ENCODE assay signal across 14 cellular contexts in genomic region chr6:24777227-24777626, GRCh38. TPM values are rescaled to one million over a fixed set of nuclear protein-coding genes. Genes with fewer than 3 reads are reported as not detected.
DNase-seq lines count a peak whose midpoint lies in the region; ATAC-seq and TF ChIP-seq lines count a peak whose summit lies in the region.
"Had no signal": no experiment of that assay in that cellular context is flagged by ENCODE, and none has a peak within 500 bp of the region (broad histone marks: within the 10 kb centered on the region; RNA-seq: fewer than 3 reads in every experiment).

No MANE protein-coding gene starts in this region.

- no peak overlapping the region for H4K8ac ChIP-seq in H9 (replicated peaks; ENCODE audit: insufficient read length, low read depth, low read length)

- TF ChIP-seq CTCF in BE2C (IDR thresholded peaks at IDR 0.05; ENCODE audit: low read depth, low read length), result no peak
- TF ChIP-seq CTCF in H9 (conservative IDR thresholded peaks at IDR 0.05), result no peak
- no peak for TF ChIP-seq CTCF in WTC11 (IDR thresholded peaks at IDR 0.05)
- TF ChIP-seq CTCF in heart left ventricle (IDR thresholded peaks at IDR 0.05), result no peak

- H3K9me3 Mint-ChIP-seq in H9 (no peaks in the 10 kb centered on the region), WTC11 (no peaks in the 10 kb centered on the region)
- H3K9me3 Mint-ChIP-seq in CD4-positive, alpha-beta memory T cell, result no peaks in the 10 kb centered on the region
- H3K9me3 Mint-ChIP-seq: CD8-positive, alpha-beta memory T cell had no signal

- no peak overlapping the region for H2AK5ac ChIP-seq in H9 (ENCODE audit: insufficient read length, low read length)

- H2AFZ ChIP-seq in H9 (ENCODE audit: low read length), result no peak overlapping the region

- H3K27ac ChIP-seq in H9 (ENCODE audit: insufficient read length, low read depth, low read length) (no peak overlapping the region), heart left ventricle (no peak overlapping the region)
- H3K27ac ChIP-seq in CD4-positive, alpha-beta memory T cell (ENCODE audit: low read depth, low read length), result no peak overlapping the region
- H3K27ac ChIP-seq: brain microvascular endothelial cell had no signal

- H3K4ac ChIP-seq in H9 (ENCODE audit: low read depth, low read length), result no peak overlapping the region

- no peak overlapping the region for H3K23ac ChIP-seq in H9 (ENCODE audit: insufficient read length, low read depth, low read length)

- POLR2A ChIA-PET in WTC11 (lab: Charles Lee), result no interaction called here
- POLR2A ChIA-PET in CD4-positive, alpha-beta memory T cell (lab: Charles Lee; ENCODE audit: partially characterized antibody), result no interaction called here

- H3K79me2 ChIP-seq in H9 (ENCODE audit: insufficient read depth, low read length), result peaks cover 20% of the 10 kb centered on the region; the same call in 1 of the 2 replicates

- no peak overlapping the region for H2BK20ac ChIP-seq in H9 (ENCODE audit: low read depth, low read length, poor library complexity, severe bottlenecking)

- H4K20me1 ChIP-seq in H9 (ENCODE audit: control insufficient read depth, insufficient read depth, insufficient read length), result no peaks in the 10 kb centered on the region

- H3K4me1 Mint-ChIP-seq in H9, result peaks cover 16% of the 10 kb centered on the region in 2 experiments
- peaks cover 21% of the 10 kb centered on the region for H3K4me1 Mint-ChIP-seq in WTC11
- peaks cover 18 to 34% (median 21%) of the 10 kb centered on the region in 4 donors for H3K4me1 Mint-ChIP-seq in CD4-positive, alpha-beta memory T cell

- no peaks in the 10 kb centered on the region; the same call in 1 of the 2 replicates for H3K27me3 Mint-ChIP-seq in H9 (ENCODE audit: low read depth)
- H3K27me3 Mint-ChIP-seq in WTC11 (ENCODE audit: low read depth), result no peaks in the 10 kb centered on the region
- H3K27me3 Mint-ChIP-seq in CD4-positive, alpha-beta memory T cell, result no peaks in the 10 kb centered on the region

- no peak for ATAC-seq in WTC11
- no peak for ATAC-seq in heart left ventricle
- ATAC-seq in GM19467 (IDR thresholded peaks at IDR 0.05; ENCODE audit: unreplicated experiment), result no peak
- ATAC-seq: left lobe of liver had no signal

- H3K14ac ChIP-seq in H9 (ENCODE audit: insufficient read depth, low read length), result no peak overlapping the region

- CTCF ChIA-PET in WTC11 (lab: Charles Lee), result no interaction called here
- CTCF ChIA-PET in CD4-positive, alpha-beta memory T cell (lab: Charles Lee; ENCODE audit: partially characterized antibody), result no interaction called here

- H3K36me3 Mint-ChIP-seq in H9 (ENCODE audit: insufficient read depth in 1 of 3, low read depth in 3 of 3) (peaks cover 12 to 50% (median 37%) of the 10 kb centered on the region in 3 experiments; a peak in 6 of 7 replicates), WTC11 (peaks cover 38% of the 10 kb centered on the region)
- peaks cover 5 to 18% of the 10 kb centered on the region in 2 donors for H3K36me3 Mint-ChIP-seq in CD4-positive, alpha-beta memory T cell

- H3K36me3 ChIP-seq in BE2C (peaks cover 35% of the 10 kb centered on the region), iPS-15b (ENCODE audit: control insufficient read depth, insufficient read depth, low read length) (peaks cover 3% of the 10 kb centered on the region), heart left ventricle (peaks cover 0 to 19% (median 11%) of the 10 kb centered on the region in 9 donors)
- no peaks in the 10 kb centered on the region for H3K36me3 ChIP-seq in CD4-positive, alpha-beta memory T cell (ENCODE audit: insufficient read depth, low read length)

- H4K5ac ChIP-seq in H9 (ENCODE audit: insufficient read length, low read depth, low read length), result no peak overlapping the region

- no peak overlapping the region for H2BK12ac ChIP-seq in H9 (ENCODE audit: insufficient read length, low read depth, low read length)

- H3K23me2 ChIP-seq in H9 (ENCODE audit: insufficient read length, low read depth, low read length, poor library complexity, severe bottlenecking), result peaks cover 11% of the 10 kb centered on the region

- TF ChIP-seq POLR2A in heart left ventricle (IDR thresholded peaks at IDR 0.05), result no peak

- no peak overlapping the region for H2BK120ac ChIP-seq in H9 (ENCODE audit: low read depth, low read length, poor library complexity, severe bottlenecking)

- no peak for DNase-seq in BE2C
- DNase-seq in H9, result no peak
- no peak for DNase-seq in WTC11 (ENCODE audit: low spot score)
- DNase-seq in CD4-positive, alpha-beta memory T cell, result no peak
- no peak for DNase-seq in NCI-H1105 (lab: John Stamatoyannopoulos, UW)
- DNase-seq in heart left ventricle, result no peak
- DNase-seq: activated CD8-positive, alpha-beta memory T cell treated with anti-CD3 and anti-CD28 coated beads for 24 hours; brain microvascular endothelial cell; CD8-positive, alpha-beta memory T cell; SIG-M5 had no signal

- no peak overlapping the region for H3T11ph ChIP-seq in H9 (ENCODE audit: low read length)

- H3K9me3 ChIP-seq in BE2C (no peaks in the 10 kb centered on the region), H9 (ENCODE audit: control insufficient read depth, low read depth, low read length) (no peaks in the 10 kb centered on the region), iPS-15b (ENCODE audit: control insufficient read depth, insufficient read depth, low read length) (no peaks in the 10 kb centered on the region), heart left ventricle (no peaks in the 10 kb centered on the region)
- H3K9me3 ChIP-seq in CD4-positive, alpha-beta memory T cell (ENCODE audit: control insufficient read depth in 1 of 2, low read length in 2 of 2), result no peaks in the 10 kb centered on the region

- H2BK5ac ChIP-seq in H9 (ENCODE audit: insufficient read length, low read length), result no peak overlapping the region

- peak overlapping the region; percentile 97 for H3K4me3 ChIP-seq in BE2C (ENCODE audit: low read depth, low read length)
- peak overlapping the region; percentile 100 for H3K4me3 ChIP-seq in iPS-15b (ENCODE audit: low read depth, low read length)
- no peak overlapping the region for H3K4me3 ChIP-seq in CD4-positive, alpha-beta memory T cell (ENCODE audit: low read length in 2 of 2)
- no peak overlapping the region for H3K4me3 ChIP-seq in heart left ventricle

- no peak overlapping the region for H4K91ac ChIP-seq in H9 (ENCODE audit: insufficient read length, low read depth, low read length)

- H2BK15ac ChIP-seq in H9 (ENCODE audit: low read depth, low read length), result no peak overlapping the region

- H3K4me2 ChIP-seq in H9 (ENCODE audit: insufficient read depth, insufficient read length, low read length), result no peak overlapping the region

- H3K9ac ChIP-seq in H9 (ENCODE audit: extremely low read depth, insufficient read length, low read length) (no peak overlapping the region), iPS-15b (ENCODE audit: low read depth, low read length) (no peak overlapping the region)

- peaks cover 4% of the 10 kb centered on the region; the same call in 1 of the 2 replicates for H3K4me1 ChIP-seq in BE2C
- H3K4me1 ChIP-seq in H9 (ENCODE audit: insufficient read depth, low read length), result no peaks in the 10 kb centered on the region
- H3K4me1 ChIP-seq in iPS-15b (ENCODE audit: control insufficient read depth, insufficient read depth, low read length), result no peaks in the 10 kb centered on the region
- peaks cover 31% of the 10 kb centered on the region for H3K4me1 ChIP-seq in CD4-positive, alpha-beta memory T cell (ENCODE audit: insufficient read depth, low read length)
- H3K4me1 ChIP-seq in heart left ventricle, result peaks cover 0 to 37% (median 14%) of the 10 kb centered on the region in 12 donors

- peaks cover 3% of the 10 kb centered on the region for H3K79me1 ChIP-seq in H9 (ENCODE audit: insufficient read depth, low read depth, low read length, poor library complexity, severe bottlenecking)

- intact Hi-C loops in CD4-positive, alpha-beta memory T cell (cut with micrococcal nuclease), result no loop called here
- intact Hi-C loops in heart left ventricle (cut with DNase I), result loop anchor here in 2 of 10 donors (5.0 to 10.0 kb wide), 2 partner anchors 52 to 295 kb away; no protein-coding TSS in a partner anchor

- H3K27me3 ChIP-seq in BE2C (no peaks in the 10 kb centered on the region), H9 (ENCODE audit: insufficient read depth, low read length) (no peaks in the 10 kb centered on the region), iPS-15b (ENCODE audit: control insufficient read depth, insufficient read depth, low read length) (no peaks in the 10 kb centered on the region), heart left ventricle (no peaks in the 10 kb centered on the region)
- H3K27me3 ChIP-seq in CD4-positive, alpha-beta memory T cell (ENCODE audit: insufficient read depth, low read length), result no peaks in the 10 kb centered on the region
- H3K27me3 ChIP-seq: brain microvascular endothelial cell had no signal

- H3K4me3 Mint-ChIP-seq in H9, result peak overlapping the region; percentile 35 to 99; a peak in 4 of 5 replicates
- H3K4me3 Mint-ChIP-seq in WTC11, result peak overlapping the region; percentile 10; the same call in 1 of the 2 replicates
- H3K4me3 Mint-ChIP-seq in CD4-positive, alpha-beta memory T cell, result no peak overlapping the region

- WGBS in H9 (ENCODE audit: extremely low coverage, insufficient read length, low lambda C conversion rate), result no CpG with 5 or more reads among the region's 1 CpG
- 81 to 86% (median 84%) methylated on average over 1 of the region's 1 CpG for WGBS in heart left ventricle, 4 donors

- H3K27ac Mint-ChIP-seq in H9 (no peak overlapping the region), WTC11 (no peak overlapping the region)
- no peak overlapping the region for H3K27ac Mint-ChIP-seq in CD4-positive, alpha-beta memory T cell

- no peak overlapping the region for H3K56ac ChIP-seq in H9 (ENCODE audit: insufficient read length, low read depth, low read length)

- H3K18ac ChIP-seq in H9 (ENCODE audit: insufficient read length, low read depth, low read length), result no peak overlapping the region

RNA-seq across cellular contexts. Expression of gene GMNN, which starts 2.5 kb away (rescaled TPM):
- polyA plus RNA-seq in BE2C (2012; ENCODE audit: insufficient read depth, insufficient read length, low read depth), result 21.0 TPM
- 106 and 110 TPM in 2 replicates for total RNA-seq in H9 (2021)
- total RNA-seq in WTC11 (2021), result 83.7 to 98.5 TPM (median 88.5 TPM) in 3 replicates
- total RNA-seq in CD4-positive, alpha-beta memory T cell, result 1 to 10 TPM; 6.1 to 6.7 TPM
- 1 to 10 TPM; 3.4 to 3.6 TPM for polyA plus RNA-seq in CD4-positive, alpha-beta memory T cell
- total RNA-seq in heart left ventricle, result 10 to 100 TPM in 2 of 9 donors, 1 to 10 TPM in 7; 4.5 to 12.9 (median 6.8) TPM
- 10 to 100 TPM in 1 of 2 donors, 1 to 10 TPM in 1; 4.7 to 19.2 TPM for polyA plus RNA-seq in heart left ventricle

RNA-seq across cellular contexts. Expression of gene ARMH2, which starts 21.5 kb away (rescaled TPM):
- polyA plus RNA-seq in BE2C (2012; ENCODE audit: insufficient read depth, insufficient read length, low read depth), result not detected
- not detected in 2 replicates for total RNA-seq in H9 (2021)
- total RNA-seq in WTC11 (2021), result not detected in 3 replicates
- 1 to 10 TPM; 3.1 to 4.7 TPM for total RNA-seq in CD4-positive, alpha-beta memory T cell
- under 1 TPM in 1 of 2 donors, not detected in 1; 0.55 TPM for polyA plus RNA-seq in CD4-positive, alpha-beta memory T cell
- not detected for total RNA-seq in heart left ventricle
- not detected for polyA plus RNA-seq in heart left ventricle
- total RNA-seq: left lobe of liver, posterior vena cava had no signal

RNA-seq across cellular contexts. Expression of gene C6orf62, which starts 58.3 kb away (rescaled TPM):
- polyA plus RNA-seq in BE2C (2012; ENCODE audit: insufficient read depth, insufficient read length, low read depth), result 48.9 TPM
- total RNA-seq in H9 (2021) (125 TPM in 2 replicates), WTC11 (2021) (74.3 to 86.4 TPM (median 75.9 TPM) in 3 replicates), heart left ventricle (10 to 100 TPM; 20.8 to 92.8 (median 40.7) TPM)
- 100 to 1,000 TPM; 173 to 176 TPM for total RNA-seq in CD4-positive, alpha-beta memory T cell
- 100 to 1,000 TPM in 1 of 2 donors, 10 to 100 TPM in 1; 90.1 to 125 TPM for polyA plus RNA-seq in CD4-positive, alpha-beta memory T cell
- polyA plus RNA-seq in heart left ventricle, result 10 to 100 TPM; 28.9 to 48.0 TPM

Comparison
In these comparisons a context has a peak if more than half of its experiments do, and no peak if none do; other contexts are left out.
1. H3K4me3 ChIP-seq: peak in BE2C (single experiment) and iPS-15b (single experiment); none in CD4-positive, alpha-beta memory T cell (0 of 2) and heart left ventricle (0 of 12).
2. H3K4me3 Mint-ChIP-seq: peak in H9 (2 of 2) and WTC11 (single experiment); none in CD4-positive, alpha-beta memory T cell (0 of 8).